In genomic region chr6:163572612-163573011, GRCh38 we compare ENCODE assay signal across 15 cellular contexts.
DNase-seq lines count a peak whose midpoint lies in the region; ATAC-seq and TF ChIP-seq lines count a peak whose summit lies in the region.
"Had no signal": no experiment of that assay in that cellular context is flagged by ENCODE, and none has a peak within 500 bp of the region (broad histone marks: within the 10 kb centered on the region; RNA-seq: fewer than 3 reads in every experiment).

No MANE protein-coding gene starts in this region.

- peaks cover 5% of the 10 kb centered on the region for H3K79me2 ChIP-seq in smooth muscle cell (ENCODE audit: low read depth)

- no peaks in the 10 kb centered on the region for H3K9me3 ChIP-seq in cardiac muscle cell (ENCODE audit: low read depth)
- H3K9me3 ChIP-seq in smooth muscle cell (replicated peaks; ENCODE audit: low read depth) = no peaks in the 10 kb centered on the region

- DNase-seq in Right ventricle myocardium inferior (ENCODE audit: missing footprints) = no peak
- DNase-seq in cardiac septum (ENCODE audit: low spot score) = no peak
- DNase-seq in RPMI7951 (ENCODE audit: low read depth) = peak; percentile 59
- DNase-seq in cardiac muscle cell (ENCODE audit: low read depth in 1 of 2, low spot score in 1 of 2) = peak in 1 of 2 donors; percentile 31
- DNase-seq in smooth muscle cell (lab: John Stamatoyannopoulos, UW; ENCODE audit: unreplicated experiment) = no peak
- DNase-seq in C1 segment of cervical spinal cord (lab: John Stamatoyannopoulos, UW) = no peak
- DNase-seq: activated CD4-positive, alpha-beta memory T cell treated with anti-CD3 and anti-CD28 coated beads for 36 hours; aorta; DMS 273 treated with DMSO at 0.1 percent for 48 hours; MV-4-11; naive B cell; NCI-H446 treated with DMSO at 0.1 percent for 48 hours had no signal

- no peak overlapping the region for H3K4me2 ChIP-seq in smooth muscle cell

- H3K27ac ChIP-seq in cardiac muscle cell (peak overlapping the region; percentile 11), smooth muscle cell (ENCODE audit: low read depth) (peak overlapping the region; percentile 83)
- H3K27ac ChIP-seq: RWPE1 had no signal

- H3K36me3 ChIP-seq in cardiac muscle cell = peaks cover 28% of the 10 kb centered on the region
- peaks cover 3% of the 10 kb centered on the region for H3K36me3 ChIP-seq in smooth muscle cell (ENCODE audit: low read depth)

- 33% methylated on average over 5 of the region's 5 CpGs for WGBS in smooth muscle cell (ENCODE audit: low lambda C conversion rate)

- H3K4me3 ChIP-seq in cardiac muscle cell = no peak overlapping the region
- H3K4me3 ChIP-seq in smooth muscle cell = no peak overlapping the region

- no peak overlapping the region for H3K9ac ChIP-seq in smooth muscle cell (ENCODE audit: low read depth)

- H2AFZ ChIP-seq in smooth muscle cell (ENCODE audit: low read depth) = no peak overlapping the region

- peaks cover 30% of the 10 kb centered on the region for H4K20me1 ChIP-seq in smooth muscle cell (ENCODE audit: low read depth)

- intact Hi-C loops in Right ventricle myocardium inferior (cut with DNase I) (no loop called here), cardiac septum (cut with DNase I) (no loop called here)

- TF ChIP-seq CTCF in cardiac muscle cell (IDR thresholded peaks at IDR 0.05; ENCODE audit: low read depth, low read length) (no peak), smooth muscle cell (IDR thresholded peaks at IDR 0.05; ENCODE audit: borderline replicate concordance, insufficient read depth, poor library complexity, severe bottlenecking) (no peak)

- H3F3A ChIP-seq in smooth muscle cell (ENCODE audit: low read depth) = peaks cover 3% of the 10 kb centered on the region

- ATAC-seq in Right ventricle myocardium inferior (peak; percentile 51), GM21528 (IDR thresholded peaks at IDR 0.05; ENCODE audit: low FRiP score, unreplicated experiment) (no peak), GM18505 (IDR thresholded peaks at IDR 0.05; ENCODE audit: unreplicated experiment) (no peak)

- H3K27me3 ChIP-seq in cardiac muscle cell (no peaks in the 10 kb centered on the region), smooth muscle cell (ENCODE audit: low read depth) (no peaks in the 10 kb centered on the region)

- H3K4me1 ChIP-seq in cardiac muscle cell (ENCODE audit: low read depth) (peaks cover 31% of the 10 kb centered on the region), smooth muscle cell (ENCODE audit: low read depth) (peaks cover 16% of the 10 kb centered on the region)

- TF ChIP-seq POLR2A in GM18505 (IDR thresholded peaks at IDR 0.05; ENCODE audit: borderline replicate concordance, extremely low read depth, insufficient read depth, insufficient read length) = no peak
